ENCODE assay signal across 8 cellular contexts in the genomic region with DNA sequence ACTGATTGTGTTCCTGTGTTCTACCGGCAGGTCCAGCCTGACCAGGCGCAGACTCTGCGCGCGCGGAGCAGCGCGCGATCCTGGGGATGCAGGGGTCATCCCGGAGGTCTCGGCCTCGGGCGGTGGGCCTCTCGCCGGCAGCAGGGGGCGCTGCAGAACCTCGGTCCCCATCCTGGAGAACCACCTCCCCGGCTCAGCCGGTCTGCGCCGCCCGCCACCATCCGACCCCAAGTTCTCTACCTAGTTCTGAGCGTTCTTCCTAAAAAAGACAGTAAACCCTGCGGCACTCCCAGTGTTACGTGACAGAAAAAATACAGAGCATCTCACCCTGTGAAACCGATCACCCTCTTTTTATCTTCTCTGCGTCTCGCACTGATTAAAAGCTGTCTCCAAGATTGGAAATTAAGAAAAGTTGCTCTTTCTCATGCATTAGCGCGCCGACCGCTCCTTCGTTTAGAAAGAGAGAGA. TPM values are rescaled to one million over a fixed set of nuclear protein-coding genes. Genes with fewer than 3 reads are reported as not detected.
DNase-seq lines count a peak whose midpoint lies in the region; ATAC-seq and TF ChIP-seq lines count a peak whose summit lies in the region.

No MANE protein-coding gene starts in this region.

- peak overlapping the region; percentile 85 for H3K4me3 Mint-ChIP-seq in activated CD8-positive, alpha-beta T cell treated with anti-CD3 and anti-CD28 coated beads, Interleukin-2, amount 10 ng/mL, durations not matched to agents 7 days and 5 days
- H3K4me3 Mint-ChIP-seq in endothelial cell (ENCODE audit: unreplicated experiment) (peak overlapping the region; percentile 88), mesothelial cell of epicardium (peak overlapping the region; percentile 65)

- peak; percentile 89 for TF ChIP-seq CTCF in endothelial cell (IDR thresholded peaks at IDR 0.05; ENCODE audit: unreplicated experiment)
- peak; percentile 77 for TF ChIP-seq CTCF in mesothelial cell of epicardium (IDR thresholded peaks at IDR 0.05; ENCODE audit: unreplicated experiment)

- H3K9me3 Mint-ChIP-seq in activated CD8-positive, alpha-beta T cell treated with anti-CD3 and anti-CD28 coated beads, Interleukin-2, amount 10 ng/mL, durations not matched to agents 7 days and 5 days (ENCODE audit: insufficient read depth) = no peaks in the 10 kb centered on the region
- H3K9me3 Mint-ChIP-seq in endothelial cell (ENCODE audit: unreplicated experiment) = no peaks in the 10 kb centered on the region
- H3K9me3 Mint-ChIP-seq in mesothelial cell of epicardium = no peaks in the 10 kb centered on the region

- ATAC-seq in HG02678 (IDR thresholded peaks at IDR 0.05; ENCODE audit: unreplicated experiment) = peak; percentile 90
- peak; percentile 87 for ATAC-seq in activated CD8-positive, alpha-beta T cell treated with anti-CD3 and anti-CD28 coated beads, Interleukin-2, amount 10 ng/mL, durations not matched to agents 7 days and 5 days

- H3K27ac Mint-ChIP-seq in activated CD8-positive, alpha-beta T cell treated with anti-CD3 and anti-CD28 coated beads, Interleukin-2, amount 10 ng/mL, durations not matched to agents 7 days and 5 days = peak overlapping the region; percentile 40
- no peak overlapping the region for H3K27ac Mint-ChIP-seq in endothelial cell (ENCODE audit: unreplicated experiment)
- no peak overlapping the region for H3K27ac Mint-ChIP-seq in mesothelial cell of epicardium

- no peaks in the 10 kb centered on the region for H3K36me3 Mint-ChIP-seq in activated CD8-positive, alpha-beta T cell treated with anti-CD3 and anti-CD28 coated beads, Interleukin-2, amount 10 ng/mL, durations not matched to agents 7 days and 5 days (ENCODE audit: low read depth)
- peaks cover 4% of the 10 kb centered on the region for H3K36me3 Mint-ChIP-seq in endothelial cell (ENCODE audit: low read depth, unreplicated experiment)
- H3K36me3 Mint-ChIP-seq in mesothelial cell of epicardium = no peaks in the 10 kb centered on the region

- DNase-seq in NCI-H146 (lab: John Stamatoyannopoulos, UW) (peak; percentile 37), NCI-H146 treated with DMSO at 0.1 percent for 48 hours (lab: John Stamatoyannopoulos, UW; ENCODE audit: unreplicated experiment) (no peak), NCI-H1930 (lab: John Stamatoyannopoulos, UW) (peak; percentile 38 to 70), endothelial cell (ENCODE audit: low spot score) (peak; percentile 96), mesothelial cell of epicardium (ENCODE audit: low spot score in 2 of 2, unreplicated experiment in 2 of 2) (peak; percentile 62 to 85)
- DNase-seq in activated CD8-positive, alpha-beta T cell treated with anti-CD3 and anti-CD28 coated beads, Interleukin-2, amount 10 ng/mL, durations not matched to agents 7 days and 5 days = peak; percentile 89
- DNase-seq in stimulated activated CD8-positive, alpha-beta memory T cell treated with anti-CD3 and anti-CD28 coated beads, Interleukin-15, amount 100 ng/mL, for 24 hours (ENCODE audit: low read depth) = peak; percentile 84

- H3K27me3 Mint-ChIP-seq in activated CD8-positive, alpha-beta T cell treated with anti-CD3 and anti-CD28 coated beads, Interleukin-2, amount 10 ng/mL, durations not matched to agents 7 days and 5 days (ENCODE audit: low read depth) = peaks cover 53% of the 10 kb centered on the region
- peaks cover 3% of the 10 kb centered on the region for H3K27me3 Mint-ChIP-seq in endothelial cell (ENCODE audit: unreplicated experiment)
- peaks cover 90% of the 10 kb centered on the region for H3K27me3 Mint-ChIP-seq in mesothelial cell of epicardium (ENCODE audit: low read depth)

- CTCF ChIA-PET in activated CD8-positive, alpha-beta T cell treated with anti-CD3 and anti-CD28 coated beads, Interleukin-2, amount 10 ng/mL, durations not matched to agents 7 days and 5 days (lab: Charles Lee) = interaction anchor here (0.6 to 3.1 kb wide), 22 partner anchors 9 to 628 kb away, joined by 3 to 27 read pairs (median 4); no protein-coding TSS in a partner anchor

- H3K4me1 Mint-ChIP-seq in activated CD8-positive, alpha-beta T cell treated with anti-CD3 and anti-CD28 coated beads, Interleukin-2, amount 10 ng/mL, durations not matched to agents 7 days and 5 days (ENCODE audit: low read depth) = peaks cover 17% of the 10 kb centered on the region
- H3K4me1 Mint-ChIP-seq in endothelial cell (ENCODE audit: unreplicated experiment) (peaks cover 3% of the 10 kb centered on the region), mesothelial cell of epicardium (peaks cover 10% of the 10 kb centered on the region)

- POLR2A ChIA-PET in activated CD8-positive, alpha-beta T cell treated with anti-CD3 and anti-CD28 coated beads, Interleukin-2, amount 10 ng/mL, durations not matched to agents 7 days and 5 days (lab: Charles Lee) = no interaction called here

RNA-seq across cellular contexts. Expression of gene TRPC3, which starts 1.6 kb away (rescaled TPM):
- under 1 TPM; 0.50 to 0.55 TPM for total RNA-seq in activated CD8-positive, alpha-beta T cell treated with anti-CD3 and anti-CD28 coated beads, Interleukin-2, amount 10 ng/mL, durations not matched to agents 7 days and 5 days
- total RNA-seq in endothelial cell (ENCODE audit: unreplicated experiment) (3.0 TPM), mesothelial cell of epicardium (0.18 to 0.34 TPM (median 0.29 TPM) in 3 replicates)
